In the genomic region with DNA sequence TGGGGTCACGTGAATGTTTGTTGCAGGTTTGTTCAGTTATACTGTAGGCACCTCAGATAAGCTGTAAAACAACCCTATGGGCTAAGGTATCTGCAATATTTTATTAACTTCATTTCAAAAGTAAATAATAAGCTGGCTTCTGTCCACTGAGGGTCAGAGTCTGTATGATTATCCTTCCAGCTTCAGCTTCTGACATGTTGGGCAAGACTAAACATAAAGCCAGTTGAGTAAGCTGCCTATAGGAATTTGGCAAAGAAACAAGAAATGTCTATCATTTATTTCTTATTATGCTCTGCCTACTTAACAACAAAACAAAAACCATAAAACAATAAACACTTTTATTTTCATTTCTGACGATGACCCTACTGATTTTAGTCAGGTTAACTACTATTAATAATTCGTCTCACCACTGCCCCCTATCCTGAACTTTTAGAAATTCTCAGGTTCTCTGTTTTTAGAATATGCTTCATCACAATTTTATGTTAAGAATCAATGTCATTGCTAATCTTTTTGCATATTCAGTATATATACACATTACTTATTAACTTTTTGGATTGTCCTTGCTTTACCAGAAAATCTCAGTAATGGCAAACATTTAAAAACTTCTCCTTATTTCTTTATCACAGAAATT, we compare ENCODE assay signal across 15 cellular contexts.
DNase-seq lines count a peak whose midpoint lies in the region; ATAC-seq and TF ChIP-seq lines count a peak whose summit lies in the region.
"Had no signal": no experiment of that assay in that cellular context is flagged by ENCODE, and none has a peak within 500 bp of the region (broad histone marks: within the 10 kb centered on the region; RNA-seq: fewer than 3 reads in every experiment).

No MANE protein-coding gene starts in this region.

- TF ChIP-seq CTCF in GM12872 (IDR thresholded peaks at IDR 0.05; ENCODE audit: insufficient read depth, low read depth, low read length) (0 out of 3 replicates have a peak, but pooled peaks have one; percentile 22), fibroblast of pulmonary artery (IDR thresholded peaks at IDR 0.05; ENCODE audit: low read length, missing control alignments) (peak; percentile 27)

- ATAC-seq in GM18861 (IDR thresholded peaks at IDR 0.05; ENCODE audit: unreplicated experiment) = no peak
- no peak for ATAC-seq in HG02870 (IDR thresholded peaks at IDR 0.05; ENCODE audit: unreplicated experiment)
- ATAC-seq: stimulated activated memory B cell treated with anti-CD40 and anti-IgM and Interleukin-4, amounts not matched to agents 10 μg/mL and 1 μg/mL and 100 μg/mL, for 72 hours had no signal

- in situ Hi-C loops in ACHN (cut with HindIII; ENCODE audit: low pct_ligation_motif_present, low pct_unique_long_range_greater_than_20kb, low sequenced_read_pairs) = no loop called here

- H3K4me3 ChIP-seq in fibroblast of pulmonary artery (replicated peaks; ENCODE audit: low read depth, low read length) = no peak overlapping the region
- H3K4me3 ChIP-seq: BLaER1 had no signal

- DNase-seq in ACHN = peak; percentile 15
- DNase-seq in RPMI8226 = peak; percentile 40
- peak; percentile 2 for DNase-seq in fibroblast of pulmonary artery (ENCODE audit: low read depth)
- DNase-seq in NCI-H774 (lab: John Stamatoyannopoulos, UW) = no peak
- no peak for DNase-seq in activated CD4-positive, alpha-beta T cell treated with anti-CD3 and anti-CD28 coated beads for 1 hour
- DNase-seq: activated CD4-positive, alpha-beta T cell treated with anti-CD3 and anti-CD28 coated beads for 4 hours; caudate nucleus; NCI-H748 treated with DMSO at 0.1 percent for 48 hours; posterior cingulate gyrus; stimulated activated CD4-positive, alpha-beta T cell treated with anti-CD3 and anti-CD28 coated beads, Interleukin-2, amount 100 ng/mL, for 24 hours had no signal

Comparison
In these comparisons a context has a peak if more than half of its experiments do, and no peak if none do; other contexts are left out.
1. DNase-seq: peak in ACHN (single experiment), RPMI8226 (single experiment) and fibroblast of pulmonary artery (single experiment); none in NCI-H774 (single experiment) and activated CD4-positive, alpha-beta T cell treated with anti-CD3 and anti-CD28 coated beads for 1 hour (single experiment).